24 cellular contexts compared by ENCODE assay signal in genomic region chr1:219563568-219563967, GRCh38. TPM values are rescaled to one million over a fixed set of nuclear protein-coding genes. Genes with fewer than 3 reads are reported as not detected.
DNase-seq lines count a peak whose midpoint lies in the region; ATAC-seq, FAIRE-seq and TF ChIP-seq lines count a peak whose summit lies in the region.
"Had no signal": no experiment of that assay in that cellular context is flagged by ENCODE, and none has a peak within 500 bp of the region (broad histone marks: within the 10 kb centered on the region; RNA-seq: fewer than 3 reads in every experiment).

No MANE protein-coding gene starts in this region.

- FAIRE-seq in A549 (lab: Jason Lieb, UNC): no peak

- no peaks in the 10 kb centered on the region for H4K20me1 ChIP-seq in hepatocyte (ENCODE audit: insufficient read depth, poor library complexity, severe bottlenecking)

- H3K9me2 ChIP-seq in hepatocyte (replicated peaks; ENCODE audit: insufficient read depth): no peaks in the 10 kb centered on the region
- H3K9me2 ChIP-seq: SK-N-SH had no signal

- no peaks in the 10 kb centered on the region for H3K36me3 ChIP-seq in hepatocyte (replicated peaks; ENCODE audit: insufficient read depth, low read depth)

- TF ChIP-seq CTCF in A549 (IDR thresholded peaks at IDR 0.05) (no peak), hepatocyte (IDR thresholded peaks at IDR 0.05; ENCODE audit: poor library complexity) (no peak)

- H3K4me2 ChIP-seq in A549: no peak overlapping the region
- no peak overlapping the region for H3K4me2 ChIP-seq in hepatocyte
- H3K4me2 ChIP-seq: SK-N-SH had no signal

- no peak for TF ChIP-seq EP300 in A549 (IDR thresholded peaks at IDR 0.05)

- no peaks in the 10 kb centered on the region for H3K9me3 ChIP-seq in A549
- H3K9me3 ChIP-seq in hepatocyte (ENCODE audit: low read depth): no peaks in the 10 kb centered on the region
- H3K9me3 ChIP-seq: SK-N-SH had no signal

- DNase-seq in NCI-H1436 (lab: John Stamatoyannopoulos, UW) (peak; percentile 22), NCI-H1436 treated with DMSO at 0.1 percent for 48 hours (lab: John Stamatoyannopoulos, UW) (no peak), A549 (ENCODE audit: low read depth in 1 of 2, low spot score in 1 of 2) (no peak), NCI-H748 (lab: John Stamatoyannopoulos, UW; ENCODE audit: unreplicated experiment) (peak; percentile 96), hepatocyte (ENCODE audit: low spot score) (no peak), cardiac septum (ENCODE audit: low spot score) (no peak), NCI-H1105 (lab: John Stamatoyannopoulos, UW) (no peak)
- DNase-seq: 8988T; Calu3; CD8-positive, alpha-beta memory T cell; DMS153; GDM1; GOT3; Kasumi-1; NCI-H1694; NCI-H2107; NCI-H2227 treated with DMSO at 0.1 percent for 48 hours; NCI-H524; SK-N-SH had no signal

- POLR2A ChIA-PET in A549 (lab: Yijun Ruan, JAX): no interaction called here

- 96% methylated on average over 2 of the region's 2 CpGs for WGBS in A549 (ENCODE audit: missing lambda C conversion rate)
- 75% methylated on average over 2 of the region's 2 CpGs for WGBS in hepatocyte (ENCODE audit: low lambda C conversion rate, missing lambda C conversion rate)

- H3K4me3 ChIP-seq in A549 (no peak overlapping the region), hepatocyte (no peak overlapping the region)

- TF ChIP-seq RAD21 in A549 (conservative IDR thresholded peaks at IDR 0.05 in 1 of 2, IDR thresholded peaks at IDR 0.05 in 1 of 2): no peak

- CTCF ChIA-PET in A549 (lab: Yijun Ruan, JAX): interaction anchor here (1.9 to 2.0 kb wide), 2 partner anchors 178 to 1225 kb away, joined by 5 to 7 read pairs; no protein-coding TSS in a partner anchor

- no peak for TF ChIP-seq POLR2A in A549 (IDR thresholded peaks at IDR 0.05; ENCODE audit: low read length)

- no peaks in the 10 kb centered on the region for H3K27me3 ChIP-seq in hepatocyte

- no peak overlapping the region for H2AFZ ChIP-seq in hepatocyte

- H3K4me1 ChIP-seq in A549: peaks cover 25% of the 10 kb centered on the region
- peaks cover 16% of the 10 kb centered on the region for H3K4me1 ChIP-seq in hepatocyte (ENCODE audit: insufficient read depth)

- ATAC-seq in A549: no peak
- ATAC-seq: HCT116, Right ventricle myocardium inferior had no signal

- intact Hi-C loops in cardiac septum (cut with DNase I): loop anchor here (10.0 kb wide), 1 partner anchor 359 kb away; no protein-coding TSS in a partner anchor

- no peaks in the 10 kb centered on the region for H3K79me2 ChIP-seq in hepatocyte

- H3K27ac ChIP-seq in A549 (peak overlapping the region; percentile 27 to 43; a peak in 3 of 6 replicates), hepatocyte (peak overlapping the region; percentile 32)
- H3K27ac ChIP-seq: C4-2B had no signal

TF ChIP-seq in A549, 52 proteins besides CTCF, POLR2A, EP300 and RAD21:
- TF ChIP-seq HOXA7 (CRISPR knock-in tag; IDR thresholded peaks at IDR 0.05) (no peak), MAX (IDR thresholded peaks at IDR 0.05) (no peak), ELK1 (IDR thresholded peaks at IDR 0.05; ENCODE audit: low read depth, low read length) (no peak), BHLHE40 (IDR thresholded peaks at IDR 0.05; ENCODE audit: low read depth, low read length) (no peak), JUN (IDR thresholded peaks at IDR 0.05) (no peak), REST (IDR thresholded peaks at IDR 0.05) (no peak), FOXS1 (CRISPR knock-in tag; IDR thresholded peaks at IDR 0.05) (no peak), KDM1A (IDR thresholded peaks at IDR 0.05; ENCODE audit: low read depth) (no peak), ESRRA (IDR thresholded peaks at IDR 0.05; ENCODE audit: borderline replicate concordance, low read length) (no peak), PBX3 (IDR thresholded peaks at IDR 0.05) (no peak), BCL3 (IDR thresholded peaks at IDR 0.05) (no peak), FOSB (CRISPR knock-in tag; IDR thresholded peaks at IDR 0.05) (no peak), MAFK (IDR thresholded peaks at IDR 0.05; ENCODE audit: partially characterized antibody) (no peak)

RNA-seq across cellular contexts. Expression of gene ZC3H11B, which starts 49.3 kb away (rescaled TPM):
- 0.09 TPM in 2 replicates for polyA plus RNA-seq in A549 (2011; rRNA removed)
- polyA plus RNA-seq in A549 (2012; cell fraction: cytosol; rRNA removed): not detected in 2 replicates
- 0.02 TPM in 1 of 2 replicates, not detected in the other for polyA plus RNA-seq in A549 (2012; cell fraction: nucleus; rRNA removed)
- 0.04 to 0.05 TPM (median 0.05 TPM) in 3 replicates for polyA plus RNA-seq in A549 (2017; fragmentation: RNase III; extraction: RNeasy Plus Mini Kit Qiagen cat#74134 plus additional on column Dnase treatment)
- 0.21 TPM in 1 of 2 replicates, not detected in the other for polyA minus RNA-seq in A549 (2011; rRNA and poly(A)+ RNA removed)
- not detected in 2 replicates for total RNA-seq in hepatocyte
- 0.21 TPM in 1 of 2 replicates, not detected in the other for polyA plus RNA-seq in hepatocyte
- total RNA-seq in cardiac septum: 0.35 TPM
- total RNA-seq: Calu3; MCF 10A; T-helper 2 cell treated with Interferon-gamma antibody and Interleukin-4, amounts not matched to agents 100 ng/mL and 5 ng/mL, for 36 hours had no signal
- polyA plus RNA-seq: CD8-positive, alpha-beta memory T cell; SK-N-SH had no signal

Comparison
In these comparisons a context has a peak if more than half of its experiments do, and no peak if none do; other contexts are left out.
1. DNase-seq: peak in NCI-H1436 (single experiment) and NCI-H748 (single experiment); none in NCI-H1436 treated with DMSO at 0.1 percent for 48 hours (single experiment), A549 (0 of 2), hepatocyte (single experiment), cardiac septum (single experiment) and NCI-H1105 (single experiment).